In genomic region chr14:91061309-91061887, GRCh38 we compare ENCODE assay signal across 10 cellular contexts. TPM values are rescaled to one million over a fixed set of nuclear protein-coding genes. Genes with fewer than 3 reads are reported as not detected.
A peak's percentile ranks its signal among the peaks of the same experiment; 100 is the strongest.
DNase-seq lines count a peak whose midpoint lies in the region; ATAC-seq and TF ChIP-seq lines count a peak whose summit lies in the region.
"Had no signal": no experiment of that assay in that cellular context is flagged by ENCODE, and none has a peak within 500 bp of the region (broad histone marks: within the 10 kb centered on the region; RNA-seq: fewer than 3 reads in every experiment).

No MANE protein-coding gene starts in this region.

- 2% methylated on average over 12 of the region's 12 CpGs for WGBS in esophagus muscularis mucosa

- TF ChIP-seq CTCF in GM06990 (IDR thresholded peaks at IDR 0.05; ENCODE audit: insufficient read depth, low read length, poor library complexity, severe bottlenecking) (no peak), esophagus muscularis mucosa (IDR thresholded peaks at IDR 0.05) (no peak), gastrocnemius medialis (IDR thresholded peaks at IDR 0.05 in 4 of 5, conservative IDR thresholded peaks at IDR 0.05 in 1 of 5) (no peak)

- no peak overlapping the region for H3K27ac Mint-ChIP-seq in activated CD8-positive, alpha-beta T cell treated with anti-CD3 and anti-CD28 coated beads, Interleukin-2, amount 10 ng/mL, durations not matched to agents 7 days and 5 days
- H3K27ac Mint-ChIP-seq: activated naive CD4-positive, alpha-beta T cell treated with anti-CD3 and anti-CD28 coated beads, Interleukin-2, amount 50 U/mL, for 24 hours had no signal

- H3K27ac ChIP-seq in esophagus muscularis mucosa (replicated peaks in 1 of 4) = peak overlapping the region; percentile 80 to 98 (median 86)
- peak overlapping the region; percentile 88 to 96 (median 92) for H3K27ac ChIP-seq in gastrocnemius medialis

- H3K4me1 Mint-ChIP-seq in activated CD8-positive, alpha-beta T cell treated with anti-CD3 and anti-CD28 coated beads, Interleukin-2, amount 10 ng/mL, durations not matched to agents 7 days and 5 days (ENCODE audit: low read depth) = peaks cover 62% of the 10 kb centered on the region

- H3K9me3 ChIP-seq in esophagus muscularis mucosa (no peaks in the 10 kb centered on the region), gastrocnemius medialis (no peaks in the 10 kb centered on the region)

- TF ChIP-seq EP300 in esophagus muscularis mucosa (IDR thresholded peaks at IDR 0.05) = no peak

- H3K36me3 Mint-ChIP-seq in activated CD8-positive, alpha-beta T cell treated with anti-CD3 and anti-CD28 coated beads, Interleukin-2, amount 10 ng/mL, durations not matched to agents 7 days and 5 days (ENCODE audit: low read depth) = peaks cover 50% of the 10 kb centered on the region

- DNase-seq in GM06990 (ENCODE audit: extremely low read depth, insufficient read length) (no peak), NOMO-1 (lab: John Stamatoyannopoulos, UW; ENCODE audit: unreplicated experiment in 2 of 2) (peak; percentile 9 to 64), esophagus muscularis mucosa (ENCODE audit: extremely low spot score) (no peak), gastrocnemius medialis (no peak), SHP77 (lab: John Stamatoyannopoulos, UW) (no peak), ureter (ENCODE audit: low spot score) (no peak), DMS53 (lab: John Stamatoyannopoulos, UW) (no peak)
- no peak for DNase-seq in activated CD8-positive, alpha-beta T cell treated with anti-CD3 and anti-CD28 coated beads, Interleukin-2, amount 10 ng/mL, durations not matched to agents 7 days and 5 days

- H3K4me3 Mint-ChIP-seq in activated CD8-positive, alpha-beta T cell treated with anti-CD3 and anti-CD28 coated beads, Interleukin-2, amount 10 ng/mL, durations not matched to agents 7 days and 5 days = no peak overlapping the region
- H3K4me3 Mint-ChIP-seq: activated naive CD4-positive, alpha-beta T cell treated with anti-CD3 and anti-CD28 coated beads, Interleukin-2, amount 50 U/mL, for 24 hours; neural crest cell had no signal

- H3K4me3 ChIP-seq in GM06990 (replicated peaks; ENCODE audit: low read depth, low read length) (peak overlapping the region; percentile 46), esophagus muscularis mucosa (peak overlapping the region; percentile 54 to 94 (median 60)), gastrocnemius medialis (peak overlapping the region; percentile 57 to 88 (median 60))

- TF ChIP-seq POLR2A in esophagus muscularis mucosa (IDR thresholded peaks at IDR 0.05; ENCODE audit: low read depth) (no peak), gastrocnemius medialis (IDR thresholded peaks at IDR 0.05) (no peak)

- POLR2A ChIA-PET in activated CD8-positive, alpha-beta T cell treated with anti-CD3 and anti-CD28 coated beads, Interleukin-2, amount 10 ng/mL, durations not matched to agents 7 days and 5 days (lab: Charles Lee) = interaction anchor here (0.6 to 11.0 kb wide), 22 partner anchors 9 to 240 kb away, joined by 3 to 203 read pairs (median 5); partner anchors contain the start of genes DGLUCY and GPR68

- in situ Hi-C loops in gastrocnemius medialis (cut with MboI; ENCODE audit: low sequenced_read_pairs in 4 of 4) = loop anchor here in 2 of 4 donors (25.0 kb wide), 2 partner anchors 226 to 674 kb away; partner anchors contain the start of gene CALM1 (in 1 of the 2)

- H3K4me1 ChIP-seq in esophagus muscularis mucosa (peaks cover 14 to 69% (median 64%) of the 10 kb centered on the region in 4 donors), gastrocnemius medialis (peaks cover 28 to 29% of the 10 kb centered on the region in 2 donors)

- H3K9me3 Mint-ChIP-seq in activated CD8-positive, alpha-beta T cell treated with anti-CD3 and anti-CD28 coated beads, Interleukin-2, amount 10 ng/mL, durations not matched to agents 7 days and 5 days (ENCODE audit: insufficient read depth) = peaks cover 5% of the 10 kb centered on the region
- H3K9me3 Mint-ChIP-seq: activated naive CD4-positive, alpha-beta T cell treated with anti-CD3 and anti-CD28 coated beads, Interleukin-2, amount 50 U/mL, for 24 hours; neural crest cell had no signal

- H3K36me3 ChIP-seq in GM06990 (ENCODE audit: control insufficient read depth, insufficient read depth, low read length) (no peaks in the 10 kb centered on the region), esophagus muscularis mucosa (no peaks in the 10 kb centered on the region), gastrocnemius medialis (no peaks in the 10 kb centered on the region)

- H3K27me3 ChIP-seq in GM06990 (replicated peaks; ENCODE audit: control insufficient read depth, insufficient read depth, low read length) (no peaks in the 10 kb centered on the region), esophagus muscularis mucosa (no peaks in the 10 kb centered on the region), gastrocnemius medialis (no peaks in the 10 kb centered on the region)

- CTCF ChIA-PET in activated CD8-positive, alpha-beta T cell treated with anti-CD3 and anti-CD28 coated beads, Interleukin-2, amount 10 ng/mL, durations not matched to agents 7 days and 5 days (lab: Charles Lee) = interaction anchor here (0.6 to 7.1 kb wide), 13 partner anchors 17 to 225 kb away, joined by 3 to 108 read pairs (median 4); partner anchors contain the start of gene DGLUCY

- no peak for ATAC-seq in gastrocnemius medialis
- ATAC-seq in activated CD8-positive, alpha-beta T cell treated with anti-CD3 and anti-CD28 coated beads, Interleukin-2, amount 10 ng/mL, durations not matched to agents 7 days and 5 days = no peak

- intact Hi-C loops in esophagus muscularis mucosa (cut with DNase I) = loop anchor here (10.0 kb wide), 1 partner anchor 223 kb away; no protein-coding TSS in a partner anchor
- intact Hi-C loops in gastrocnemius medialis (cut with DNase I; ENCODE audit: low total_unique reads) = loop anchor here (2.0 to 10.0 kb wide), 6 partner anchors 53 to 679 kb away; partner anchors contain the start of gene DGLUCY

- no peaks in the 10 kb centered on the region for H3K27me3 Mint-ChIP-seq in activated CD8-positive, alpha-beta T cell treated with anti-CD3 and anti-CD28 coated beads, Interleukin-2, amount 10 ng/mL, durations not matched to agents 7 days and 5 days (ENCODE audit: low read depth)
- H3K27me3 Mint-ChIP-seq: activated naive CD4-positive, alpha-beta T cell treated with anti-CD3 and anti-CD28 coated beads, Interleukin-2, amount 50 U/mL, for 24 hours had no signal

RNA-seq across cellular contexts. Expression of gene RPS6KA5, which starts 1.0 kb away (rescaled TPM):
- total RNA-seq in esophagus muscularis mucosa (10 to 100 TPM; 30.8 to 40.6 (median 35.0) TPM), gastrocnemius medialis (10 to 100 TPM in 2 of 4 donors, 1 to 10 TPM in 2; 5.8 to 18.4 (median 9.8) TPM), ureter (19.7 TPM)
- total RNA-seq in activated CD8-positive, alpha-beta T cell treated with anti-CD3 and anti-CD28 coated beads, Interleukin-2, amount 10 ng/mL, durations not matched to agents 7 days and 5 days = 10 to 100 TPM; 50.8 to 53.1 TPM

RNA-seq across cellular contexts. Expression of gene DGLUCY, which starts 52.5 kb away (rescaled TPM):
- total RNA-seq in esophagus muscularis mucosa (10 to 100 TPM; 47.2 to 88.2 (median 66.5) TPM), gastrocnemius medialis (10 to 100 TPM; 29.3 to 93.7 (median 67.8) TPM), ureter (141 TPM)
- 100 to 1,000 TPM; 111 to 119 TPM for total RNA-seq in activated CD8-positive, alpha-beta T cell treated with anti-CD3 and anti-CD28 coated beads, Interleukin-2, amount 10 ng/mL, durations not matched to agents 7 days and 5 days

Comparison
In these comparisons a context has a peak if more than half of its experiments do, and no peak if none do; other contexts are left out.
1. DNase-seq: peak in NOMO-1 (2 of 2); none in GM06990 (single experiment), esophagus muscularis mucosa (single experiment), gastrocnemius medialis (0 of 2), SHP77 (0 of 2), ureter (single experiment), activated CD8-positive, alpha-beta T cell treated with anti-CD3 and anti-CD28 coated beads, Interleukin-2, amount 10 ng/mL, durations not matched to agents 7 days and 5 days (single experiment) and DMS53 (single experiment).
2. Peak in every context shown above with its lines, with median percentiles within 50 percentile points of each other: H3K4me3 ChIP-seq.